Comparison of ENCODE assay signal across 27 cellular contexts in genomic region chr11:33910261-33910959, GRCh38. TPM values are rescaled to one million over a fixed set of nuclear protein-coding genes. Genes with fewer than 3 reads are reported as not detected.
DNase-seq lines count a peak whose midpoint lies in the region; ATAC-seq and TF ChIP-seq lines count a peak whose summit lies in the region.
"Had no signal": no experiment of that assay in that cellular context is flagged by ENCODE, and none has a peak within 500 bp of the region (broad histone marks: within the 10 kb centered on the region; RNA-seq: fewer than 3 reads in every experiment).

No MANE protein-coding gene starts in this region.

- 3 to 5% methylated on average over 6 of the region's 6 CpGs for WGBS in GM23248 (ENCODE audit: low coverage in 1 of 2, low lambda C conversion rate in 2 of 2, missing lambda C conversion rate in 2 of 2), 2 experiments
- WGBS in suprapubic skin = 50% methylated on average over 6 of the region's 6 CpGs

- H3K9me2 ChIP-seq in GM23248 (ENCODE audit: insufficient read depth) = no peaks in the 10 kb centered on the region

- in situ Hi-C loops in GM23248 (cut with MboI) = no loop called here
- in situ Hi-C loops in astrocyte of the cerebellum (cut with HindIII; ENCODE audit: low sequenced_read_pairs) = no loop called here

- no peak for ATAC-seq in HG02571 (IDR thresholded peaks at IDR 0.05; ENCODE audit: unreplicated experiment)
- no peak for ATAC-seq in GM19395 (IDR thresholded peaks at IDR 0.05; ENCODE audit: unreplicated experiment)
- ATAC-seq: A549; GM12878; GM23338; naive thymus-derived CD8-positive, alpha-beta T cell had no signal

- H3K9ac ChIP-seq in GM23248 = no peak overlapping the region

- no peak overlapping the region for H3K4me2 ChIP-seq in GM23248 (ENCODE audit: unreplicated experiment)
- H3K4me2 ChIP-seq: A549, GM23338 had no signal

- H3K4me1 ChIP-seq in GM23248 (ENCODE audit: insufficient read depth) (peaks cover 16% of the 10 kb centered on the region), suprapubic skin (peaks cover 26% of the 10 kb centered on the region)
- H3K4me1 ChIP-seq: SJSA1, uterus had no signal

- no peak overlapping the region for H3K4me3 ChIP-seq in GM23248
- no peak overlapping the region for H3K4me3 ChIP-seq in astrocyte of the cerebellum (ENCODE audit: low read depth, low read length)
- no peak overlapping the region for H3K4me3 ChIP-seq in suprapubic skin
- H3K4me3 ChIP-seq: A549, GM12878, GM23338, SJSA1, uterus had no signal

- H3K9me3 ChIP-seq in GM23248 (ENCODE audit: low read depth) (no peaks in the 10 kb centered on the region), suprapubic skin (no peaks in the 10 kb centered on the region)
- H3K9me3 ChIP-seq: SJSA1, uterus had no signal

- no peak for TF ChIP-seq POLR2A in suprapubic skin (IDR thresholded peaks at IDR 0.05)

- TF ChIP-seq EP300 in suprapubic skin (IDR thresholded peaks at IDR 0.05) = no peak

- H3F3A ChIP-seq in GM23248 (ENCODE audit: insufficient read depth) = peaks cover 19% of the 10 kb centered on the region; the same call in 1 of the 2 replicates

- TF ChIP-seq CTCF in astrocyte of the cerebellum (IDR thresholded peaks at IDR 0.05; ENCODE audit: low read depth, low read length, missing control alignments) (no peak), suprapubic skin (IDR thresholded peaks at IDR 0.05) (no peak)

- H2AFZ ChIP-seq in GM23248 = no peak overlapping the region
- H2AFZ ChIP-seq: GM23338 had no signal

- H4K20me1 ChIP-seq in GM23248 (ENCODE audit: insufficient read depth) = no peaks in the 10 kb centered on the region

- H3K27ac ChIP-seq in GM23248 = no peak overlapping the region
- no peak overlapping the region for H3K27ac ChIP-seq in suprapubic skin
- H3K27ac ChIP-seq: A549, SJSA1, uterus had no signal

- H3K79me2 ChIP-seq in GM23248 (ENCODE audit: insufficient read depth) = no peaks in the 10 kb centered on the region

- peaks cover 36% of the 10 kb centered on the region for H3K27me3 ChIP-seq in GM23248 (replicated peaks; ENCODE audit: insufficient read depth)
- H3K27me3 ChIP-seq in suprapubic skin = no peaks in the 10 kb centered on the region
- H3K27me3 ChIP-seq: uterus had no signal

- H3K36me3 ChIP-seq in GM23248 (ENCODE audit: low read depth) (no peaks in the 10 kb centered on the region), suprapubic skin (no peaks in the 10 kb centered on the region)
- H3K36me3 ChIP-seq: SJSA1, uterus had no signal

- peak; percentile 58 for DNase-seq in AG08395 (ENCODE audit: low spot score)
- peak; percentile 65 for DNase-seq in GM23248
- peak; percentile 22 for DNase-seq in astrocyte of the cerebellum (ENCODE audit: low read depth)
- DNase-seq in fibroblast of peridontal ligament (ENCODE audit: extremely low read depth) = peak; percentile 42
- no peak for DNase-seq in stimulated activated CD4-positive, alpha-beta T cell treated with anti-CD3 and anti-CD28 coated beads, Interleukin-2, amount 100 ng/mL, for 24 hours
- DNase-seq in suprapubic skin (ENCODE audit: low spot score in 2 of 2) = no peak
- DNase-seq: activated CD4-positive, alpha-beta memory T cell treated with anti-CD3 and anti-CD28 coated beads, Interleukin-2, amount 10 ng/mL, durations not matched to agents 7 days and 5 days; activated CD4-positive, CD25-positive, alpha-beta regulatory T cell treated with anti-CD3 and anti-CD28 coated beads, Interleukin-2, amount 50 U/mL, for 72 hours; activated CD8-positive, alpha-beta memory T cell treated with anti-CD3 and anti-CD28 coated beads, Interleukin-2, amount 50 U/mL, for 48 hours; activated naive CD4-positive, alpha-beta T cell treated with anti-CD3 and anti-CD28 coated beads, Interleukin-2, amount 50 U/mL, for 16 hours; amygdala; central memory CD4-positive, alpha-beta T cell; DMS79 treated with DMSO at 0.1 percent for 48 hours; kidney; midbrain; naive thymus-derived CD8-positive, alpha-beta T cell; NCI-H2029 treated with DMSO at 0.1 percent for 48 hours; NCI-H69; occipital lobe had no signal

RNA-seq across cellular contexts. Expression of gene LMO2, which starts 18.5 kb away (rescaled TPM):
- 0.25 TPM in 1 of 2 replicates, not detected in the other for total RNA-seq in GM23248 (2014; rRNA removed; shearing (Covaris generic))
- polyA plus RNA-seq in GM23248 (2016; fragmentation: Nextera tagmentation; extraction: Ambion mirVana) = not detected in 2 replicates
- total RNA-seq in suprapubic skin = 10 to 100 TPM in 1 of 4 donors, 1 to 10 TPM in 3; 2.1 to 11.1 (median 7.0) TPM
- total RNA-seq: activated CD4-positive, alpha-beta memory T cell treated with anti-CD3 and anti-CD28 coated beads, Interleukin-2, amount 10 ng/mL, durations not matched to agents 7 days and 5 days; SJSA1 had no signal
- polyA plus RNA-seq: BJ; naive thymus-derived CD8-positive, alpha-beta T cell had no signal

Comparison
In these comparisons a context has a peak if more than half of its experiments do, and no peak if none do; other contexts are left out.
1. DNase-seq: peak in AG08395 (single experiment), GM23248 (single experiment), astrocyte of the cerebellum (single experiment) and fibroblast of peridontal ligament (single experiment); none in stimulated activated CD4-positive, alpha-beta T cell treated with anti-CD3 and anti-CD28 coated beads, Interleukin-2, amount 100 ng/mL, for 24 hours (0 of 2) and suprapubic skin (0 of 2).